20 cellular contexts compared by ENCODE assay signal in the genomic region with DNA sequence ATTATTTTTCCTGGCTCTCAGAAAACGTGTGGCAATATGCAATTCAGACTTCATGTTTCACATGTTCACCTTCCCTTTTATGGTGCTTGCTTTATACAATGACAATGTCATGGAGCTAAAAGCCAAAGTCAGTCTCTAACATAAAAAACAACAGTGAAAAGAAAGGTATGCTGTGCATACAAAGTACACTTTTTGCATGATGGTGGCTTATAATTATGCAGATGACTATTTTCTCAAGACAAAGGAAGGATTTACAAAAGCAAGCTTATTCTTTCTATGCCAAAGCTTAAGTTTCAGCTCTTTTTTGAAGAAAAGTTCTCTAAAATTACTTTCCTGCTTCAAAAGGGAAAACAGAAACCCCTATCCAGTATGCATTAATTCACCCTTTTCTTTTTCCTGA.
"Had no signal": no experiment of that assay in that cellular context is flagged by ENCODE, and none has a peak within 500 bp of the region (broad histone marks: within the 10 kb centered on the region; RNA-seq: fewer than 3 reads in every experiment).

No MANE protein-coding gene starts in this region.

- H3K27me3 ChIP-seq: colonic mucosa, esophagus squamous epithelium, gastrocnemius medialis, heart right ventricle, left lung had no signal

- H3K27ac ChIP-seq: colonic mucosa, esophagus squamous epithelium, gastrocnemius medialis, heart right ventricle, left lung, lower lobe of right lung had no signal

- H3K27me3 Mint-ChIP-seq: dendritic cell treated with granulocyte-macrophage colony-stimulating factor and Interleukin-4, amounts not matched to agents 40 ng/mL and 50 ng/mL, for 4 days; effector memory CD8-positive, alpha-beta T cell; memory B cell had no signal

- H3K27ac Mint-ChIP-seq: dendritic cell treated with granulocyte-macrophage colony-stimulating factor and Interleukin-4, amounts not matched to agents 40 ng/mL and 50 ng/mL, for 4 days; effector memory CD8-positive, alpha-beta T cell; endodermal cell; memory B cell had no signal

- H3K4me1 ChIP-seq: colonic mucosa, esophagus squamous epithelium, lower lobe of right lung had no signal

- H3K4me3 Mint-ChIP-seq: dendritic cell treated with granulocyte-macrophage colony-stimulating factor and Interleukin-4, amounts not matched to agents 40 ng/mL and 50 ng/mL, for 4 days; effector memory CD8-positive, alpha-beta T cell; endodermal cell; memory B cell had no signal

- H3K9me3 Mint-ChIP-seq: dendritic cell treated with granulocyte-macrophage colony-stimulating factor and Interleukin-4, amounts not matched to agents 40 ng/mL and 50 ng/mL, for 4 days; effector memory CD8-positive, alpha-beta T cell; endodermal cell; memory B cell had no signal

- H3K9me3 ChIP-seq: colonic mucosa, esophagus squamous epithelium, gastrocnemius medialis, heart right ventricle, left lung, lower lobe of right lung had no signal

- H3K4me3 ChIP-seq: colonic mucosa, esophagus squamous epithelium, gastrocnemius medialis, heart right ventricle, left lung, lower lobe of right lung had no signal

- ATAC-seq: effector memory CD8-positive, alpha-beta T cell; gastrocnemius medialis; heart right ventricle; left cardiac atrium; left ventricle myocardium superior; lower lobe of right lung had no signal

- DNase-seq: colonic mucosa; cortex of kidney; effector CD8-positive, alpha-beta T cell; effector memory CD8-positive, alpha-beta T cell; endodermal cell; esophagus squamous epithelium; foreskin fibroblast; foreskin melanocyte; gastrocnemius medialis; glutamatergic neuron; heart right ventricle; hippocampal formation; left cardiac atrium; left lung; left ventricle myocardium superior; lower lobe of right lung; mesendoderm; midbrain had no signal
